ENCODE assay signal across 1 cellular context in the genomic region with DNA sequence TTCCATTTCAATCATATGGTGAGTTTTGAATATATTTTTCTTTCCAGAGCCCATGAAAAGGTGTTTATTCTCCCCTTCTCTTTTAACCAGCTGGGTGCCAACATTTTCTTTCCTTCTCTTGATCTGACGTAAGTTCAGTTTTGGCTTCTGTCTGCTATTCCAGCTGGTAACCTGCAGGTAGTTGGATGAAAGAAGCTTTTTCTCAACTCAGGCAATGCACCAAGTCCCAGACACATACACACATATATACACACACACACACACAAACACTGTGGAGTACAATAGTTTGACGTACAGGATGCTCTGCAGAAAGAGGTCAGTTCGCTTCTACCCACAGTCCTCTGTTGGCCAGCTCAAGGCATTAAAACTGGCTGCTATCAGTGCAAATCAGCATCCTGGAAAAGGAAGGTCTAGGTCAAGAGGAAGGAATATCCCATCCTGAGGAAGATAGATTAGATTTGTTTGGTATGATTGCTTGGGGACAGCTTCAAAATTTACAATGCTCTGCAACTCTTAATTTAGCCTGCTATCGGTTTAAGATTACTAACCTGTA.
TF ChIP-seq lines count a peak whose summit lies in the region.

No MANE protein-coding gene starts in this region.

TF ChIP-seq in HepG2, 621 proteins besides CTCF, POLR2A, EP300 and RAD21 (continued from another document):
- TF ChIP-seq ZNF737 (CRISPR knock-in tag; IDR thresholded peaks at IDR 0.05; ENCODE audit: borderline replicate concordance) = no peak
- no peak for TF ChIP-seq KLF9 (CRISPR knock-in tag; IDR thresholded peaks at IDR 0.05; ENCODE audit: low read depth)
- TF ChIP-seq SMAD1 (CRISPR knock-in tag; IDR thresholded peaks at IDR 0.05; ENCODE audit: borderline replicate concordance, low read depth) = no peak
- no peak for TF ChIP-seq ZNF367 (CRISPR knock-in tag; IDR thresholded peaks at IDR 0.05; ENCODE audit: borderline replicate concordance)
- no peak for TF ChIP-seq KMT2B (CRISPR knock-in tag; IDR thresholded peaks at IDR 0.05)
